Comparison of ENCODE assay signal across 12 cellular contexts in genomic region chr15:90596943-90597342, GRCh38.
DNase-seq lines count a peak whose midpoint lies in the region; ATAC-seq and TF ChIP-seq lines count a peak whose summit lies in the region.
"Had no signal": no experiment of that assay in that cellular context is flagged by ENCODE, and none has a peak within 500 bp of the region (broad histone marks: within the 10 kb centered on the region; RNA-seq: fewer than 3 reads in every experiment).

No MANE protein-coding gene starts in this region.

- peaks cover 57 to 91% (median 76%) of the 10 kb centered on the region in 4 donors for H3K4me1 Mint-ChIP-seq in CD4-positive, alpha-beta memory T cell
- peaks cover 86% of the 10 kb centered on the region for H3K4me1 Mint-ChIP-seq in activated CD4-positive, alpha-beta memory T cell treated with anti-CD3 and anti-CD28 coated beads for 36 hours (ENCODE audit: low read depth)
- peaks cover 3% of the 10 kb centered on the region for H3K4me1 Mint-ChIP-seq in progenitor cell of endocrine pancreas (ENCODE audit: low read depth)

- H3K27ac ChIP-seq in CD4-positive, alpha-beta memory T cell (ENCODE audit: low read depth, low read length): peak overlapping the region; percentile 62
- peak overlapping the region in 16 of 21 experiments; percentile 18 to 89 (median 64) for H3K27ac ChIP-seq in skin epidermis
- H3K27ac ChIP-seq: epithelial cell of prostate had no signal

- CTCF ChIA-PET in CD4-positive, alpha-beta memory T cell (lab: Charles Lee; ENCODE audit: partially characterized antibody): interaction anchor here (0.7 kb wide), 1 partner anchor 16 kb away, joined by 3 read pairs; no protein-coding TSS in a partner anchor
- CTCF ChIA-PET in activated CD4-positive, alpha-beta memory T cell treated with anti-CD3 and anti-CD28 coated beads for 36 hours (lab: Charles Lee): no interaction called here

- no peaks in the 10 kb centered on the region for H3K36me3 ChIP-seq in CD4-positive, alpha-beta memory T cell (ENCODE audit: insufficient read depth, low read length)

- peaks cover 0 to 2% (median 0%) of the 10 kb centered on the region in 8 donors for H3K9me3 Mint-ChIP-seq in CD4-positive, alpha-beta memory T cell
- no peaks in the 10 kb centered on the region for H3K9me3 Mint-ChIP-seq in activated CD4-positive, alpha-beta memory T cell treated with anti-CD3 and anti-CD28 coated beads for 36 hours
- no peaks in the 10 kb centered on the region for H3K9me3 Mint-ChIP-seq in progenitor cell of endocrine pancreas (ENCODE audit: low read depth)

- no peaks in the 10 kb centered on the region for H3K27me3 ChIP-seq in CD4-positive, alpha-beta memory T cell (ENCODE audit: insufficient read depth, low read length)

- H3K4me1 ChIP-seq in CD4-positive, alpha-beta memory T cell (ENCODE audit: insufficient read depth, low read length): peaks cover 89% of the 10 kb centered on the region

- peak overlapping the region; percentile 91 to 97 (median 96) for H3K27ac Mint-ChIP-seq in CD4-positive, alpha-beta memory T cell
- peak overlapping the region; percentile 100 for H3K27ac Mint-ChIP-seq in activated CD4-positive, alpha-beta memory T cell treated with anti-CD3 and anti-CD28 coated beads for 36 hours
- H3K27ac Mint-ChIP-seq in progenitor cell of endocrine pancreas: no peak overlapping the region

- H3K36me3 Mint-ChIP-seq in CD4-positive, alpha-beta memory T cell: peaks cover 33 to 39% of the 10 kb centered on the region in 2 donors
- peaks cover 15% of the 10 kb centered on the region for H3K36me3 Mint-ChIP-seq in activated CD4-positive, alpha-beta memory T cell treated with anti-CD3 and anti-CD28 coated beads for 36 hours
- peaks cover 3% of the 10 kb centered on the region for H3K36me3 Mint-ChIP-seq in progenitor cell of endocrine pancreas (ENCODE audit: insufficient read depth)

- POLR2A ChIA-PET in CD4-positive, alpha-beta memory T cell (lab: Charles Lee; ENCODE audit: partially characterized antibody): interaction anchor here (0.8 to 6.2 kb wide), 8 partner anchors 11 to 209 kb away, joined by 3 to 36 read pairs (median 4); partner anchors contain the start of genes CRTC3 and IQGAP1
- POLR2A ChIA-PET in activated CD4-positive, alpha-beta memory T cell treated with anti-CD3 and anti-CD28 coated beads for 36 hours (lab: Charles Lee): interaction anchor here (1.4 kb wide), 1 partner anchor 57 kb away, joined by 3 read pairs; no protein-coding TSS in a partner anchor

- DNase-seq in CD4-positive, alpha-beta memory T cell: no peak
- no peak for DNase-seq in activated CD4-positive, alpha-beta memory T cell treated with anti-CD3 and anti-CD28 coated beads for 36 hours
- DNase-seq in head of caudate nucleus (peak; percentile 66 to 92 (median 84)), ecto neural progenitor cell (ENCODE audit: low spot score) (no peak), H4 (ENCODE audit: low spot score) (no peak), progenitor cell of endocrine pancreas (ENCODE audit: low spot score, unreplicated experiment) (no peak)
- DNase-seq: Calu3, NCI-H2081, PC-3 had no signal

- no peak overlapping the region for H3K4me3 ChIP-seq in CD4-positive, alpha-beta memory T cell (ENCODE audit: low read length in 2 of 2)
- H3K4me3 ChIP-seq in skin epidermis: no peak overlapping the region

- peak overlapping the region in 5 of 8 donors; percentile 79 to 86 (median 79) for H3K4me3 Mint-ChIP-seq in CD4-positive, alpha-beta memory T cell
- H3K4me3 Mint-ChIP-seq in activated CD4-positive, alpha-beta memory T cell treated with anti-CD3 and anti-CD28 coated beads for 36 hours: no peak overlapping the region
- H3K4me3 Mint-ChIP-seq in progenitor cell of endocrine pancreas (ENCODE audit: low read depth): no peak overlapping the region

- intact Hi-C loops in CD4-positive, alpha-beta memory T cell (cut with micrococcal nuclease): loop anchor here (5.0 kb wide), 1 partner anchor 35 kb away; no protein-coding TSS in a partner anchor
- intact Hi-C loops in activated CD4-positive, alpha-beta memory T cell treated with anti-CD3 and anti-CD28 coated beads for 36 hours (cut with micrococcal nuclease): loop anchor here (2.0 to 10.0 kb wide), 3 partner anchors 66 to 334 kb away; no protein-coding TSS in a partner anchor
- intact Hi-C loops in head of caudate nucleus (cut with DNase I): loop anchor here (5.0 kb wide), 2 partner anchors 45 to 65 kb away; no protein-coding TSS in a partner anchor

- no peaks in the 10 kb centered on the region for H3K9me3 ChIP-seq in CD4-positive, alpha-beta memory T cell (ENCODE audit: control insufficient read depth in 1 of 2, low read length in 2 of 2)

- H3K27me3 Mint-ChIP-seq in CD4-positive, alpha-beta memory T cell: no peaks in the 10 kb centered on the region
- H3K27me3 Mint-ChIP-seq in activated CD4-positive, alpha-beta memory T cell treated with anti-CD3 and anti-CD28 coated beads for 36 hours: no peaks in the 10 kb centered on the region
- no peaks in the 10 kb centered on the region for H3K27me3 Mint-ChIP-seq in progenitor cell of endocrine pancreas

- TF ChIP-seq CTCF in progenitor cell of endocrine pancreas (IDR thresholded peaks at IDR 0.05; ENCODE audit: unreplicated experiment): no peak

- no peak for ATAC-seq in SK-N-SH treated with all-trans-retinoic acid at 6 μM for 48 hours
- ATAC-seq: PC-3 had no signal

TF ChIP-seq in SK-N-SH treated with all-trans-retinoic acid at 6 μM for 48 hours, 23 proteins besides CTCF, POLR2A, EP300 and RAD21:
- TF ChIP-seq PATZ1 (CRISPR knock-in tag; IDR thresholded peaks at IDR 0.05; ENCODE audit: borderline replicate concordance): no peak
- no peak for TF ChIP-seq SNAI2 (CRISPR knock-in tag; IDR thresholded peaks at IDR 0.05)
- TF ChIP-seq ARNTL (CRISPR knock-in tag; IDR thresholded peaks at IDR 0.05; ENCODE audit: borderline replicate concordance, low read depth): no peak
- TF ChIP-seq ZNF70 (CRISPR knock-in tag; IDR thresholded peaks at IDR 0.05): no peak
- TF ChIP-seq ESRRG (CRISPR knock-in tag; IDR thresholded peaks at IDR 0.05): no peak
- TF ChIP-seq, protein P1, sequence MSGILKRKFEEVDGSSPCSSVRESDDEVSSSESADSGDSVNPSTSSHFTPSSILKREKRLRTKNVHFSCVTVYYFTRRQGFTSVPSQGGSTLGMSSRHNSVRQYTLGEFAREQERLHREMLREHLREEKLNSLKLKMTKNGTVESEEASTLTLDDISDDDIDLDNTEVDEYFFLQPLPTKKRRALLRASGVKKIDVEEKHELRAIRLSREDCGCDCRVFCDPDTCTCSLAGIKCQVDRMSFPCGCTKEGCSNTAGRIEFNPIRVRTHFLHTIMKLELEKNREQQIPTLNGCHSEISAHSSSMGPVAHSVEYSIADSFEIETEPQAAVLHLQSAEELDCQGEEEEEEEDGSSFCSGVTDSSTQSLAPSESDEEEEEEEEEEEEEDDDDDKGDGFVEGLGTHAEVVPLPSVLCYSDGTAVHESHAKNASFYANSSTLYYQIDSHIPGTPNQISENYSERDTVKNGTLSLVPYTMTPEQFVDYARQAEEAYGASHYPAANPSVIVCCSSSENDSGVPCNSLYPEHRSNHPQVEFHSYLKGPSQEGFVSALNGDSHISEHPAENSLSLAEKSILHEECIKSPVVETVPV (CRISPR knock-in tag; IDR thresholded peaks at IDR 0.05): no peak
- no peak for TF ChIP-seq ZFP30 (CRISPR knock-in tag; IDR thresholded peaks at IDR 0.05)
- no peak for TF ChIP-seq CREB5 (CRISPR knock-in tag; IDR thresholded peaks at IDR 0.05; ENCODE audit: low read depth)
- no peak for TF ChIP-seq OSR1 (CRISPR knock-in tag; IDR thresholded peaks at IDR 0.05)
- TF ChIP-seq ISL1 (CRISPR knock-in tag; IDR thresholded peaks at IDR 0.05): no peak
- no peak for TF ChIP-seq CSDC2 (CRISPR knock-in tag; IDR thresholded peaks at IDR 0.05)
- no peak for TF ChIP-seq BACH2 (CRISPR knock-in tag; IDR thresholded peaks at IDR 0.05; ENCODE audit: borderline replicate concordance)

Comparison
In these comparisons a context has a peak if more than half of its experiments do, and no peak if none do; other contexts are left out.
1. DNase-seq: peak in head of caudate nucleus (42 of 42); none in CD4-positive, alpha-beta memory T cell (0 of 5), activated CD4-positive, alpha-beta memory T cell treated with anti-CD3 and anti-CD28 coated beads for 36 hours (single experiment), ecto neural progenitor cell (single experiment), H4 (single experiment) and progenitor cell of endocrine pancreas (single experiment).
2. H3K4me3 Mint-ChIP-seq: peak in CD4-positive, alpha-beta memory T cell (5 of 8); none in activated CD4-positive, alpha-beta memory T cell treated with anti-CD3 and anti-CD28 coated beads for 36 hours (single experiment) and progenitor cell of endocrine pancreas (single experiment).